Comparison of ENCODE assay signal across 8 cellular contexts in genomic region chr1:40692429-40692905, GRCh38. TPM values are rescaled to one million over a fixed set of nuclear protein-coding genes. Genes with fewer than 3 reads are reported as not detected.
DNase-seq lines count a peak whose midpoint lies in the region; ATAC-seq, FAIRE-seq and TF ChIP-seq lines count a peak whose summit lies in the region.

No MANE protein-coding gene starts in this region.

- peaks cover 36% of the 10 kb centered on the region for H3K36me3 Mint-ChIP-seq in activated CD4-positive, alpha-beta memory T cell treated with anti-CD3 and anti-CD28 coated beads, Interleukin-2, amount 10 ng/mL, durations not matched to agents 7 days and 5 days (ENCODE audit: low read depth)

- H3K27me3 ChIP-seq in prostate gland (replicated peaks; ENCODE audit: insufficient read depth), result no peaks in the 10 kb centered on the region

- H3K9me3 ChIP-seq in prostate gland, result no peaks in the 10 kb centered on the region

- H3K36me3 ChIP-seq in prostate gland, result no peaks in the 10 kb centered on the region

- WGBS in prostate gland, result 3% methylated on average over 9 of the region's 9 CpGs

- peak overlapping the region; percentile 90 for H3K4me3 Mint-ChIP-seq in activated CD4-positive, alpha-beta memory T cell treated with anti-CD3 and anti-CD28 coated beads, Interleukin-2, amount 10 ng/mL, durations not matched to agents 7 days and 5 days

- H3K4me1 ChIP-seq in prostate gland (replicated peaks), result peaks cover 8% of the 10 kb centered on the region

- intact Hi-C loops in left ventricle myocardium superior (cut with micrococcal nuclease), result no loop called here
- intact Hi-C loops in prostate gland (cut with DNase I), result loop anchor here (2.0 kb wide), 1 partner anchor 16 kb away; no protein-coding TSS in a partner anchor

- H3K27me3 Mint-ChIP-seq in activated CD4-positive, alpha-beta memory T cell treated with anti-CD3 and anti-CD28 coated beads, Interleukin-2, amount 10 ng/mL, durations not matched to agents 7 days and 5 days, result no peaks in the 10 kb centered on the region

- peak overlapping the region; percentile 75 to 96 for H3K4me3 ChIP-seq in prostate gland

- DNase-seq in DMS 273 treated with DMSO at 0.1 percent for 48 hours (lab: John Stamatoyannopoulos, UW) (peak; percentile 99), left ventricle myocardium superior (no peak), prostate gland (ENCODE audit: low spot score) (peak; percentile 12), GF-D8 (lab: John Stamatoyannopoulos, UW) (no peak), H54 (ENCODE audit: insufficient read length, low spot score) (no peak)
- DNase-seq in activated CD4-positive, alpha-beta memory T cell treated with anti-CD3 and anti-CD28 coated beads, Interleukin-2, amount 10 ng/mL, durations not matched to agents 7 days and 5 days, result no peak

- peaks cover 64% of the 10 kb centered on the region for H3K4me1 Mint-ChIP-seq in activated CD4-positive, alpha-beta memory T cell treated with anti-CD3 and anti-CD28 coated beads, Interleukin-2, amount 10 ng/mL, durations not matched to agents 7 days and 5 days

- CTCF ChIA-PET in activated CD4-positive, alpha-beta memory T cell treated with anti-CD3 and anti-CD28 coated beads, Interleukin-2, amount 10 ng/mL, durations not matched to agents 7 days and 5 days (lab: Charles Lee), result interaction anchor here (1.2 to 4.0 kb wide), 8 partner anchors 9 to 259 kb away, joined by 3 to 16 read pairs (median 9); partner anchors contain the start of gene RIMS3

- no peaks in the 10 kb centered on the region for H3K9me3 Mint-ChIP-seq in activated CD4-positive, alpha-beta memory T cell treated with anti-CD3 and anti-CD28 coated beads, Interleukin-2, amount 10 ng/mL, durations not matched to agents 7 days and 5 days

- POLR2A ChIA-PET in activated CD4-positive, alpha-beta memory T cell treated with anti-CD3 and anti-CD28 coated beads, Interleukin-2, amount 10 ng/mL, durations not matched to agents 7 days and 5 days (lab: Charles Lee), result interaction anchor here (0.8 to 6.8 kb wide), 25 partner anchors 10 to 652 kb away, joined by 3 to 134 read pairs (median 7); partner anchors contain the start of genes CAP1, CITED4, CTPS1 and EXO5

- peak; percentile 12 for ATAC-seq in HG02981 (IDR thresholded peaks at IDR 0.05; ENCODE audit: unreplicated experiment)
- peak; percentile 1 for ATAC-seq in left ventricle myocardium superior
- no peak for ATAC-seq in HG03159 (IDR thresholded peaks at IDR 0.05; ENCODE audit: unreplicated experiment)

- TF ChIP-seq POLR2A in prostate gland (IDR thresholded peaks at IDR 0.05) (no peak), H54 (IDR thresholded peaks at IDR 0.05; ENCODE audit: low read depth, low read length) (no peak)

- no peak for FAIRE-seq in H54 (lab: Jason Lieb, UNC)

- peak overlapping the region; percentile 98 to 99 for H3K27ac ChIP-seq in prostate gland

- H3K27ac Mint-ChIP-seq in activated CD4-positive, alpha-beta memory T cell treated with anti-CD3 and anti-CD28 coated beads, Interleukin-2, amount 10 ng/mL, durations not matched to agents 7 days and 5 days, result peak overlapping the region; percentile 93

- no peak for TF ChIP-seq CTCF in prostate gland (IDR thresholded peaks at IDR 0.05)

RNA-seq across cellular contexts. Expression of gene NFYC, which starts 1.0 kb away (rescaled TPM):
- total RNA-seq in activated CD4-positive, alpha-beta memory T cell treated with anti-CD3 and anti-CD28 coated beads, Interleukin-2, amount 10 ng/mL, durations not matched to agents 7 days and 5 days, result 10 to 100 TPM; 78.7 to 84.1 TPM
- total RNA-seq in left ventricle myocardium superior (78.6 TPM), prostate gland (10 to 100 TPM; 54.9 to 93.8 TPM)

RNA-seq across cellular contexts. Expression of gene RIMS3, which starts 27.0 kb away (rescaled TPM):
- 1 to 10 TPM; 5.6 to 6.1 TPM for total RNA-seq in activated CD4-positive, alpha-beta memory T cell treated with anti-CD3 and anti-CD28 coated beads, Interleukin-2, amount 10 ng/mL, durations not matched to agents 7 days and 5 days
- 0.92 TPM for total RNA-seq in left ventricle myocardium superior
- 10 to 100 TPM in 1 of 2 donors, 1 to 10 TPM in 1; 3.0 to 10.5 TPM for total RNA-seq in prostate gland

Comparison
In these comparisons a context has a peak if more than half of its experiments do, and no peak if none do; other contexts are left out.
1. DNase-seq: peak in DMS 273 treated with DMSO at 0.1 percent for 48 hours (single experiment) and prostate gland (single experiment); none in activated CD4-positive, alpha-beta memory T cell treated with anti-CD3 and anti-CD28 coated beads, Interleukin-2, amount 10 ng/mL, durations not matched to agents 7 days and 5 days (single experiment), left ventricle myocardium superior (single experiment), GF-D8 (single experiment) and H54 (single experiment).